19 cellular contexts compared by ENCODE assay signal in genomic region chr4:134132086-134132783, GRCh38.
DNase-seq lines count a peak whose midpoint lies in the region; ATAC-seq and TF ChIP-seq lines count a peak whose summit lies in the region.
"Had no signal": no experiment of that assay in that cellular context is flagged by ENCODE, and none has a peak within 500 bp of the region (broad histone marks: within the 10 kb centered on the region; RNA-seq: fewer than 3 reads in every experiment).

No MANE protein-coding gene starts in this region.

- DNase-seq in H4 (ENCODE audit: low spot score) (peak; percentile 29), M059J (ENCODE audit: low read depth) (peak; percentile 9), psoas muscle (no peak), NCI-H446 treated with DMSO at 0.1 percent for 48 hours (lab: John Stamatoyannopoulos, UW) (no peak), Calu3 (no peak), superior temporal gyrus (ENCODE audit: extremely low spot score) (no peak)
- DNase-seq: BE2C; CD8-positive, alpha-beta memory T cell; GM23248; MV-4-11; NCI-H1436; NCI-H2081; Peyer's patch; SHP77 had no signal

- H3K27me3 Mint-ChIP-seq in Calu3 (ENCODE audit: unreplicated experiment): no peaks in the 10 kb centered on the region
- H3K27me3 Mint-ChIP-seq: CD8-positive, alpha-beta memory T cell had no signal

- intact Hi-C loops in psoas muscle (cut with DNase I) (no loop called here), Calu3 (cut with micrococcal nuclease; ENCODE audit: unreplicated experiment) (no loop called here)

- no peaks in the 10 kb centered on the region for H3K36me3 Mint-ChIP-seq in Calu3 (ENCODE audit: insufficient read depth, unreplicated experiment)
- H3K36me3 Mint-ChIP-seq: CD8-positive, alpha-beta memory T cell had no signal

- CTCF ChIA-PET in Calu3 (lab: Charles Lee): no interaction called here

- H3K27ac ChIP-seq in 22Rv1 (no peak overlapping the region), VCaP (no peak overlapping the region), psoas muscle (no peak overlapping the region)
- H3K27ac ChIP-seq: GM23248, HL-60, KMS-11, Peyer's patch had no signal

- no TSS peak for BruUV-seq in Calu3 (replicated peaks; lab: Mats Ljungman, UMichigan)

- TF ChIP-seq CTCF in 22Rv1 (IDR thresholded peaks at IDR 0.05): peak; percentile 27
- TF ChIP-seq CTCF in VCaP (conservative IDR thresholded peaks at IDR 0.05): 0 out of 2 replicates have a peak, but pooled peaks have one; percentile 10
- no peak for TF ChIP-seq CTCF in psoas muscle (IDR thresholded peaks at IDR 0.05)
- TF ChIP-seq CTCF in Calu3 (IDR thresholded peaks at IDR 0.05; ENCODE audit: unreplicated experiment): no peak

- H3K4me3 ChIP-seq in psoas muscle: no peak overlapping the region
- H3K4me3 ChIP-seq: GM23248, Peyer's patch had no signal

- peaks cover 4% of the 10 kb centered on the region for H3K9me3 Mint-ChIP-seq in Calu3 (ENCODE audit: low read depth, unreplicated experiment)

- ATAC-seq in psoas muscle: no peak

- H3K4me1 ChIP-seq in psoas muscle: no peaks in the 10 kb centered on the region
- H3K4me1 ChIP-seq: BE2C, Peyer's patch had no signal

- H3K9me3 ChIP-seq in psoas muscle: no peaks in the 10 kb centered on the region
- H3K9me3 ChIP-seq: BE2C had no signal

- H3K27me3 ChIP-seq in psoas muscle (ENCODE audit: insufficient read depth in 3 of 3, low read length in 2 of 3): no peaks in the 10 kb centered on the region
- H3K27me3 ChIP-seq: BE2C, Peyer's patch had no signal

- H3K4me3 Mint-ChIP-seq in Calu3 (ENCODE audit: low read depth, unreplicated experiment): no peak overlapping the region
- H3K4me3 Mint-ChIP-seq: CD8-positive, alpha-beta memory T cell; T-helper 2 cell treated with Interferon-gamma antibody and Interleukin-4, amounts not matched to agents 5 μg/mL and 100 μg/mL, for 36 hours had no signal

- 94% methylated on average over 3 of the region's 3 CpGs for WGBS in psoas muscle, 3 donors

- no peak overlapping the region for H3K27ac Mint-ChIP-seq in Calu3 (ENCODE audit: unreplicated experiment)
- H3K27ac Mint-ChIP-seq: CD8-positive, alpha-beta memory T cell; T-helper 2 cell treated with Interferon-gamma antibody and Interleukin-4, amounts not matched to agents 5 μg/mL and 100 μg/mL, for 36 hours had no signal

- no peaks in the 10 kb centered on the region for H3K36me3 ChIP-seq in psoas muscle (ENCODE audit: insufficient read depth in 1 of 2, low read depth in 1 of 2)
- H3K36me3 ChIP-seq: BE2C, Peyer's patch had no signal

- H3K4me1 Mint-ChIP-seq in Calu3 (ENCODE audit: low read depth, unreplicated experiment): no peaks in the 10 kb centered on the region
- H3K4me1 Mint-ChIP-seq: CD8-positive, alpha-beta memory T cell had no signal

Comparison
In these comparisons a context has a peak if more than half of its experiments do, and no peak if none do; other contexts are left out.
1. CTCF ChIP-seq: peak in 22Rv1 (single experiment) and VCaP (single experiment); none in psoas muscle (single experiment) and Calu3 (single experiment).
2. DNase-seq: peak in H4 (single experiment) and M059J (single experiment); none in psoas muscle (0 of 2), NCI-H446 treated with DMSO at 0.1 percent for 48 hours (single experiment), Calu3 (single experiment) and superior temporal gyrus (single experiment).